In genomic region chr7:151327022-151327421, GRCh38 we compare ENCODE assay signal across 20 cellular contexts. TPM values are rescaled to one million over a fixed set of nuclear protein-coding genes. Genes with fewer than 3 reads are reported as not detected.
DNase-seq lines count a peak whose midpoint lies in the region; ATAC-seq and TF ChIP-seq lines count a peak whose summit lies in the region.
"Had no signal": no experiment of that assay in that cellular context is flagged by ENCODE, and none has a peak within 500 bp of the region (broad histone marks: within the 10 kb centered on the region; RNA-seq: fewer than 3 reads in every experiment).

No MANE protein-coding gene starts in this region.

- no peak overlapping the region for H4K8ac ChIP-seq in IMR-90 (ENCODE audit: low read depth in 2 of 2, low read length in 2 of 2)

- no peak for TF ChIP-seq POLR2A in IMR-90 (IDR thresholded peaks at IDR 0.05; ENCODE audit: low read depth, low read length)

- no peak for TF ChIP-seq RAD21 in IMR-90 (IDR thresholded peaks at IDR 0.05; ENCODE audit: low read length)

- WGBS in IMR-90 (ENCODE audit: extremely low coverage in 2 of 2, insufficient read length in 1 of 2), 2 experiments = no CpG with 5 or more reads among the region's 2 CpGs

- BruUV-seq in IMR-90 (replicated peaks; lab: Mats Ljungman, UMichigan) = no TSS peak

- no peak overlapping the region for H3K4me2 ChIP-seq in IMR-90 (ENCODE audit: low read depth, low read length)
- H3K4me2 ChIP-seq: BLaER1 had no signal

- H3K9me1 ChIP-seq in IMR-90 (ENCODE audit: insufficient read depth, low read length) = no peaks in the 10 kb centered on the region

- H2BK120ac ChIP-seq in IMR-90 (ENCODE audit: low read depth, low read length) = no peak overlapping the region

- H3K27ac ChIP-seq in HEK293 (ENCODE audit: extremely low read depth, low read depth, low read length) (no peak overlapping the region), IMR-90 (ENCODE audit: insufficient read depth, low read length) (no peak overlapping the region), subcutaneous abdominal adipose tissue (ENCODE audit: low read depth, low read length) (peak overlapping the region; percentile 68)
- H3K27ac ChIP-seq: BLaER1 had no signal

- CTCF ChIA-PET in HEK293 (lab: Yijun Ruan, JAX) = interaction anchor here (0.5 to 6.7 kb wide), 5 partner anchors 11 to 245 kb away, joined by 3 to 73 read pairs (median 3); no protein-coding TSS in a partner anchor
- CTCF ChIA-PET in IMR-90 (lab: Yijun Ruan, JAX) = no interaction called here

- no peak for ATAC-seq in IMR-90 (ENCODE audit: low read depth)
- ATAC-seq: GM12878 had no signal

- H3K23ac ChIP-seq in IMR-90 (ENCODE audit: low read depth, low read length) = no peak overlapping the region

- H2AK9ac ChIP-seq in IMR-90 (replicated peaks; ENCODE audit: low read depth, low read length, poor library complexity) = no peak overlapping the region

- intact Hi-C loops in IMR-90 (cut with micrococcal nuclease) = no loop called here

- H4K5ac ChIP-seq in IMR-90 (ENCODE audit: low read depth, low read length) = no peak overlapping the region

- TF ChIP-seq CTCF in HEK293 (tag by site-specific recombination; IDR thresholded peaks at IDR 0.05) (no peak), IMR-90 (conservative IDR thresholded peaks at IDR 0.05; ENCODE audit: low read depth, low read length) (no peak)

- POLR2A ChIA-PET in HEK293 (lab: Yijun Ruan, JAX) = interaction anchor here (0.6 kb wide), 1 partner anchor 75 kb away, joined by 3 read pairs; no protein-coding TSS in a partner anchor
- POLR2A ChIA-PET in IMR-90 (lab: Charles Lee; ENCODE audit: unreplicated experiment) = no interaction called here

- no peak for DNase-seq in IMR-90
- no peak for DNase-seq in activated effector memory CD4-positive, alpha-beta T cell treated with anti-CD3 and anti-CD28 coated beads, Interleukin-2, amount 50 U/mL, for 16 hours
- no peak for DNase-seq in stimulated activated CD4-positive, alpha-beta T cell treated with anti-CD3 and anti-CD28 coated beads, Interleukin-15, amount 100 ng/mL, for 24 hours
- DNase-seq: 8988T; BE2C; C1 segment of cervical spinal cord; CD4-positive, alpha-beta memory T cell; CD4-positive, CD25-positive, alpha-beta regulatory T cell; CD8-positive, alpha-beta memory T cell; COR-L47; DMS 273 treated with DMSO at 0.1 percent for 48 hours; DMS153; DMS53; DMS79; DND-41; GDM1 had no signal

- H3K27me3 ChIP-seq in IMR-90 (ENCODE audit: control insufficient read depth, insufficient read depth, low read length) = peaks cover 7% of the 10 kb centered on the region
- no peaks in the 10 kb centered on the region for H3K27me3 ChIP-seq in subcutaneous abdominal adipose tissue (ENCODE audit: control insufficient read depth in 5 of 5, insufficient read depth in 4 of 5, low read length in 5 of 5)
- H3K27me3 ChIP-seq: BLaER1 had no signal

- no peaks in the 10 kb centered on the region for H4K20me1 ChIP-seq in IMR-90 (ENCODE audit: insufficient read depth, low read length)
- H4K20me1 ChIP-seq: BLaER1 had no signal

- in situ Hi-C loops in IMR-90 (cut with MboI; ENCODE audit: low sequenced_read_pairs) = no loop called here

- no peak overlapping the region for H3K14ac ChIP-seq in IMR-90 (replicated peaks; ENCODE audit: low read depth, low read length)

- H2BK15ac ChIP-seq in IMR-90 (ENCODE audit: low read depth, low read length) = peak overlapping the region; percentile 12; the same call in 1 of the 3 replicates

- no peak overlapping the region for H2BK5ac ChIP-seq in IMR-90 (ENCODE audit: low read depth, low read length, poor library complexity, severe bottlenecking)

- H3K9me3 ChIP-seq in HEK293 (ENCODE audit: control insufficient read depth, insufficient read depth, low read depth, low read length) (no peaks in the 10 kb centered on the region), IMR-90 (ENCODE audit: control insufficient read depth, insufficient read depth, low read length) (peaks cover 7% of the 10 kb centered on the region), subcutaneous abdominal adipose tissue (ENCODE audit: control insufficient read depth in 5 of 5, low read length in 5 of 5) (no peaks in the 10 kb centered on the region)
- H3K9me3 ChIP-seq: BE2C had no signal

- no peak overlapping the region for H3K56ac ChIP-seq in IMR-90 (ENCODE audit: extremely low read depth, insufficient read depth, low read length)

- no peak overlapping the region; the same call in 1 of the 2 replicates for H3K18ac ChIP-seq in IMR-90 (ENCODE audit: low read depth, low read length)

- H2BK20ac ChIP-seq in IMR-90 (ENCODE audit: low read depth, low read length) = no peak overlapping the region

- H3K36me3 ChIP-seq in HEK293 (ENCODE audit: control insufficient read depth in 2 of 2, insufficient read depth in 1 of 2, low read length in 2 of 2) (no peaks in the 10 kb centered on the region), IMR-90 (ENCODE audit: control insufficient read depth, insufficient read depth, low read length) (no peaks in the 10 kb centered on the region), subcutaneous abdominal adipose tissue (ENCODE audit: control insufficient read depth in 5 of 5, insufficient read depth in 5 of 5, low read length in 5 of 5) (no peaks in the 10 kb centered on the region)
- H3K36me3 ChIP-seq: BE2C, BLaER1 had no signal

- H3K9ac ChIP-seq in IMR-90 (ENCODE audit: low read depth, low read length) (no peak overlapping the region), subcutaneous abdominal adipose tissue (ENCODE audit: low read length in 5 of 5) (no peak overlapping the region)
- H3K9ac ChIP-seq: BLaER1 had no signal

- H3K4ac ChIP-seq in IMR-90 (ENCODE audit: low read depth, low read length) = no peak overlapping the region

- H2AFZ ChIP-seq in IMR-90 (replicated peaks; ENCODE audit: low read length, poor library complexity) = no peak overlapping the region

- H3K4me1 ChIP-seq in HEK293 (ENCODE audit: control insufficient read depth, insufficient read depth, low read length) (no peaks in the 10 kb centered on the region), IMR-90 (ENCODE audit: control insufficient read depth, insufficient read depth, low read length) (peaks cover 2% of the 10 kb centered on the region), subcutaneous abdominal adipose tissue (ENCODE audit: control insufficient read depth in 5 of 5, insufficient read depth in 5 of 5, low read length in 5 of 5) (peaks cover 0 to 4% (median 0%) of the 10 kb centered on the region in 5 donors)
- H3K4me1 ChIP-seq: BE2C, BLaER1 had no signal

- dilution Hi-C loops in IMR-90 (cut with HindIII; ENCODE audit: low sequenced_read_pairs, unreplicated experiment) = no loop called here

- no peak overlapping the region for H4K91ac ChIP-seq in IMR-90 (ENCODE audit: insufficient read depth, low read depth, low read length)

- no peak overlapping the region for H3K4me3 ChIP-seq in HEK293 (ENCODE audit: low read depth, low read length)
- no peak overlapping the region for H3K4me3 ChIP-seq in IMR-90 (ENCODE audit: insufficient read depth, low read depth, low read length)
- H3K4me3 ChIP-seq in subcutaneous abdominal adipose tissue (ENCODE audit: low read depth in 1 of 5, low read length in 5 of 5) = no peak overlapping the region
- H3K4me3 ChIP-seq: BLaER1, GM12878 had no signal

- no peak overlapping the region for H2AK5ac ChIP-seq in IMR-90 (ENCODE audit: low read depth, low read length)

- no peaks in the 10 kb centered on the region for H3K79me1 ChIP-seq in IMR-90 (ENCODE audit: low read depth in 1 of 2, low read length in 2 of 2)

TF ChIP-seq in HEK293, 187 proteins besides CTCF, POLR2A, EP300 and RAD21:
- TF ChIP-seq ZNF121 (tag by site-specific recombination; IDR thresholded peaks at IDR 0.05) (no peak), SETDB1 (IDR thresholded peaks at IDR 0.05; ENCODE audit: insufficient read length, low read length) (peak; percentile 27)

TF ChIP-seq in IMR-90, 13 proteins besides CTCF, POLR2A, EP300 and RAD21:
- TF ChIP-seq ELK1 (IDR thresholded peaks at IDR 0.05; ENCODE audit: borderline replicate concordance, low read depth, low read length) = no peak
- no peak for TF ChIP-seq CEBPB (IDR thresholded peaks at IDR 0.05; ENCODE audit: low read depth, low read length)

RNA-seq across cellular contexts. Expression of gene NUB1, which starts 14.6 kb away (rescaled TPM):
- 20.1 and 31.9 TPM in 2 replicates for total RNA-seq in IMR-90 (2012; rRNA removed)
- 27.2 and 29.7 TPM in 2 replicates for polyA plus RNA-seq in IMR-90 (2012; rRNA removed)
- polyA plus RNA-seq in IMR-90 (2012; cell fraction: cytosol; rRNA removed) = 15.0 and 16.7 TPM in 2 replicates
- polyA plus RNA-seq in IMR-90 (2012; cell fraction: nucleus; rRNA removed; ENCODE audit: low replicate concordance) = 18.7 and 22.1 TPM in 2 replicates
